In genomic region chr2:180520816-180521595, GRCh38 we compare ENCODE assay signal across 19 cellular contexts.
DNase-seq lines count a peak whose midpoint lies in the region; ATAC-seq, FAIRE-seq and TF ChIP-seq lines count a peak whose summit lies in the region.
"Had no signal": no experiment of that assay in that cellular context is flagged by ENCODE, and none has a peak within 500 bp of the region (broad histone marks: within the 10 kb centered on the region; RNA-seq: fewer than 3 reads in every experiment).

No MANE protein-coding gene starts in this region.

- peaks cover 2% of the 10 kb centered on the region for H3K9me3 Mint-ChIP-seq in Calu3 (ENCODE audit: low read depth, unreplicated experiment)
- peaks cover under 1% of the 10 kb centered on the region for H3K9me3 Mint-ChIP-seq in nephron progenitor cell
- H3K9me3 Mint-ChIP-seq: activated T-cell treated with anti-CD3 and anti-CD28 coated beads, Interleukin-2, amount 50 U/mL, for 4 hours; stimulated activated effector memory CD8-positive, alpha-beta T cell treated with anti-CD3 and anti-CD28 coated beads, Interleukin-12 subunit alpha, Interleukin-12 subunit beta, amount 100 ng/mL, for 72 hours had no signal

- H3K27ac Mint-ChIP-seq in Calu3 (ENCODE audit: unreplicated experiment) (peak overlapping the region; percentile 27), nephron progenitor cell (no peak overlapping the region)
- H3K27ac Mint-ChIP-seq: naive thymus-derived CD4-positive, alpha-beta T cell; stimulated activated effector memory CD8-positive, alpha-beta T cell treated with anti-CD3 and anti-CD28 coated beads, Interleukin-12 subunit alpha, Interleukin-12 subunit beta, amount 100 ng/mL, for 72 hours had no signal

- H3K79me1 ChIP-seq in IMR-90 (ENCODE audit: low read depth in 1 of 2, low read length in 2 of 2) = no peaks in the 10 kb centered on the region

- BruUV-seq in Calu3 (replicated peaks; lab: Mats Ljungman, UMichigan) = no TSS peak
- no TSS peak for BruUV-seq in IMR-90 (replicated peaks; lab: Mats Ljungman, UMichigan)

- H3K23ac ChIP-seq in IMR-90 (ENCODE audit: low read depth, low read length) = no peak overlapping the region

- H3K27me3 ChIP-seq in IMR-90 (ENCODE audit: control insufficient read depth, insufficient read depth, low read length) = no peaks in the 10 kb centered on the region
- H3K27me3 ChIP-seq in adipocyte (replicated peaks; ENCODE audit: control insufficient read depth, insufficient read depth, low read length) = no peaks in the 10 kb centered on the region
- H3K27me3 ChIP-seq in stomach = no peaks in the 10 kb centered on the region
- H3K27me3 ChIP-seq: adrenal gland, uterus had no signal

- peak overlapping the region; percentile 79; the same call in 1 of the 2 replicates for H2BK120ac ChIP-seq in IMR-90 (ENCODE audit: low read depth, low read length)

- peak overlapping the region; percentile 67; the same call in 1 of the 2 replicates for H2BK20ac ChIP-seq in IMR-90 (ENCODE audit: low read depth, low read length)

- no peaks in the 10 kb centered on the region for H3K9me3 ChIP-seq in IMR-90 (ENCODE audit: control insufficient read depth, insufficient read depth, low read length)
- no peaks in the 10 kb centered on the region for H3K9me3 ChIP-seq in adipocyte (ENCODE audit: control insufficient read depth, low read length)
- no peaks in the 10 kb centered on the region for H3K9me3 ChIP-seq in stomach
- H3K9me3 ChIP-seq: adrenal gland, uterus had no signal

- FAIRE-seq in islet of Langerhans (lab: Jason Lieb, UNC) = peak; percentile 95

- no peak for TF ChIP-seq EP300 in stomach (IDR thresholded peaks at IDR 0.05)

- peak overlapping the region in 1 of 2 experiments; percentile 26; a peak in 1 of 4 replicates for H4K8ac ChIP-seq in IMR-90 (ENCODE audit: low read depth in 2 of 2, low read length in 2 of 2)

- no peak overlapping the region for H3K18ac ChIP-seq in IMR-90 (ENCODE audit: low read depth, low read length)

- H3K36me3 Mint-ChIP-seq in Calu3 (ENCODE audit: insufficient read depth, unreplicated experiment) (no peaks in the 10 kb centered on the region), nephron progenitor cell (ENCODE audit: low read depth) (no peaks in the 10 kb centered on the region)
- H3K36me3 Mint-ChIP-seq: naive thymus-derived CD4-positive, alpha-beta T cell; stimulated activated effector memory CD8-positive, alpha-beta T cell treated with anti-CD3 and anti-CD28 coated beads, Interleukin-12 subunit alpha, Interleukin-12 subunit beta, amount 100 ng/mL, for 72 hours had no signal

- 0 out of 3 replicates have a peak overlapping the region, but pooled peaks have one; percentile 91 for H2BK15ac ChIP-seq in IMR-90 (ENCODE audit: low read depth, low read length)

- no peak overlapping the region for H4K91ac ChIP-seq in IMR-90 (ENCODE audit: insufficient read depth, low read depth, low read length)

- in situ Hi-C loops in IMR-90 (cut with MboI; ENCODE audit: low sequenced_read_pairs) = no loop called here

- peak overlapping the region; percentile 10; the same call in 1 of the 2 replicates for H3K4me2 ChIP-seq in IMR-90 (ENCODE audit: low read depth, low read length)

- H4K20me1 ChIP-seq in IMR-90 (ENCODE audit: insufficient read depth, low read length) = no peaks in the 10 kb centered on the region

- no peak overlapping the region for H2AK9ac ChIP-seq in IMR-90 (replicated peaks; ENCODE audit: low read depth, low read length, poor library complexity)

- peak; percentile 15 for DNase-seq in Calu3
- DNase-seq in IMR-90 = peak; percentile 65
- peak; percentile 23 for DNase-seq in adipocyte (ENCODE audit: low read depth)
- DNase-seq in stomach = no peak
- no peak for DNase-seq in nephron progenitor cell
- no peak for DNase-seq in foreskin melanocyte
- DNase-seq: activated CD4-positive, alpha-beta T cell treated with anti-CD3 and anti-CD28 coated beads for 1 hour; activated T-cell treated with anti-CD3 and anti-CD28 coated beads, Interleukin-2, amount 50 U/mL, for 4 hours; adrenal gland; glutamatergic neuron; left colon; naive thymus-derived CD4-positive, alpha-beta T cell; NCI-H187; retina; stimulated activated CD4-positive, alpha-beta T cell treated with anti-CD3 and anti-CD28 coated beads, Interleukin-4, amount 100 ng/mL, for 1 hour; uterus had no signal

- POLR2A ChIA-PET in IMR-90 (lab: Charles Lee; ENCODE audit: unreplicated experiment) = no interaction called here

- H3K27me3 Mint-ChIP-seq in Calu3 (ENCODE audit: unreplicated experiment) (no peaks in the 10 kb centered on the region), nephron progenitor cell (ENCODE audit: low read depth, poor library complexity) (no peaks in the 10 kb centered on the region)

- H3K36me3 ChIP-seq in IMR-90 (ENCODE audit: control insufficient read depth, insufficient read depth, low read length) (no peaks in the 10 kb centered on the region), adipocyte (ENCODE audit: control insufficient read depth, insufficient read depth, low read length, severe bottlenecking) (no peaks in the 10 kb centered on the region), stomach (no peaks in the 10 kb centered on the region)
- H3K36me3 ChIP-seq: adrenal gland, uterus had no signal

- 0 out of 2 replicates have a peak, but pooled peaks cover 3% of the 10 kb centered on the region for H3K9me1 ChIP-seq in IMR-90 (ENCODE audit: insufficient read depth, low read length)

- H3K4me3 ChIP-seq in IMR-90 (ENCODE audit: insufficient read depth, low read depth, low read length) (no peak overlapping the region), adipocyte (ENCODE audit: low read length) (no peak overlapping the region), stomach (no peak overlapping the region)
- H3K4me3 ChIP-seq: adrenal gland, uterus had no signal

- 0% methylated on average over 1 of the region's 5 CpGs; no CpG with 5 or more reads in 1 of the 2 experiments for WGBS in IMR-90 (ENCODE audit: extremely low coverage in 2 of 2, insufficient read length in 1 of 2), 2 experiments
- WGBS in stomach, 5 donors = 26 to 42% (median 35%) methylated on average over 5 of the region's 5 CpGs

- H2AFZ ChIP-seq in IMR-90 (replicated peaks; ENCODE audit: low read length, poor library complexity) = no peak overlapping the region

- no peak for TF ChIP-seq POLR2A in IMR-90 (IDR thresholded peaks at IDR 0.05; ENCODE audit: low read depth, low read length)
- no peak for TF ChIP-seq POLR2A in stomach (IDR thresholded peaks at IDR 0.05)

- H3K4me3 Mint-ChIP-seq in Calu3 (ENCODE audit: low read depth, unreplicated experiment) (no peak overlapping the region), nephron progenitor cell (no peak overlapping the region)
- H3K4me3 Mint-ChIP-seq: activated T-cell treated with anti-CD3 and anti-CD28 coated beads, Interleukin-2, amount 50 U/mL, for 4 hours; naive thymus-derived CD4-positive, alpha-beta T cell; stimulated activated effector memory CD8-positive, alpha-beta T cell treated with anti-CD3 and anti-CD28 coated beads, Interleukin-12 subunit alpha, Interleukin-12 subunit beta, amount 100 ng/mL, for 72 hours had no signal

- H3K4me1 ChIP-seq in IMR-90 (ENCODE audit: control insufficient read depth, insufficient read depth, low read length) (peaks cover 8% of the 10 kb centered on the region), adipocyte (ENCODE audit: control insufficient read depth, insufficient read depth, low read length) (peaks cover 41% of the 10 kb centered on the region), stomach (peaks cover 7 to 16% (median 11%) of the 10 kb centered on the region in 4 donors)
- H3K4me1 ChIP-seq: adrenal gland, uterus had no signal

- CTCF ChIA-PET in Calu3 (lab: Charles Lee) (interaction anchor here (0.5 to 3.0 kb wide), 10 partner anchors 57 to 537 kb away, joined by 3 to 25 read pairs (median 4); partner anchors contain the start of gene UBE2E3), IMR-90 (lab: Yijun Ruan, JAX) (interaction anchor here (1.4 to 1.6 kb wide), 2 partner anchors 203 to 937 kb away, joined by 4 to 5 read pairs; no protein-coding TSS in a partner anchor)

- peak overlapping the region; percentile 38; the same call in 1 of the 2 replicates for H3K14ac ChIP-seq in IMR-90 (replicated peaks; ENCODE audit: low read depth, low read length)

- no peak for TF ChIP-seq RAD21 in IMR-90 (IDR thresholded peaks at IDR 0.05; ENCODE audit: low read length)

- ATAC-seq in IMR-90 (ENCODE audit: low read depth) (no peak), GM18502 (IDR thresholded peaks at IDR 0.05; ENCODE audit: poor library complexity, unreplicated experiment) (no peak)
- ATAC-seq: activated T-cell treated with anti-CD3 and anti-CD28 coated beads, Interleukin-2, amount 50 U/mL, for 4 hours; naive thymus-derived CD4-positive, alpha-beta T cell had no signal

- dilution Hi-C loops in IMR-90 (cut with HindIII; ENCODE audit: low sequenced_read_pairs, unreplicated experiment) = no loop called here

- H3K4ac ChIP-seq in IMR-90 (ENCODE audit: low read depth, low read length) = peak overlapping the region; percentile 61; the same call in 1 of the 2 replicates

- no peak overlapping the region for H3K9ac ChIP-seq in IMR-90 (ENCODE audit: low read depth, low read length)
- H3K9ac ChIP-seq in adipocyte (ENCODE audit: low read length) = no peak overlapping the region

- no peak overlapping the region for H4K5ac ChIP-seq in IMR-90 (ENCODE audit: low read depth, low read length)

- H2AK5ac ChIP-seq in IMR-90 (ENCODE audit: low read depth, low read length) = no peak overlapping the region

- H3K4me1 Mint-ChIP-seq in Calu3 (ENCODE audit: low read depth, unreplicated experiment) (peaks cover 87% of the 10 kb centered on the region), nephron progenitor cell (no peaks in the 10 kb centered on the region)
- H3K4me1 Mint-ChIP-seq: naive thymus-derived CD4-positive, alpha-beta T cell had no signal

- no peak for TF ChIP-seq CTCF in Calu3 (IDR thresholded peaks at IDR 0.05; ENCODE audit: unreplicated experiment)
- TF ChIP-seq CTCF in IMR-90 (conservative IDR thresholded peaks at IDR 0.05; ENCODE audit: low read depth, low read length) = no peak
- no peak for TF ChIP-seq CTCF in stomach (IDR thresholded peaks at IDR 0.05)
- no peak for TF ChIP-seq CTCF in nephron progenitor cell (IDR thresholded peaks at IDR 0.05)

- H3K56ac ChIP-seq in IMR-90 (ENCODE audit: extremely low read depth, insufficient read depth, low read length) = no peak overlapping the region

- H2BK5ac ChIP-seq in IMR-90 (ENCODE audit: low read depth, low read length, poor library complexity, severe bottlenecking) = no peak overlapping the region

- H3K27ac ChIP-seq in IMR-90 (ENCODE audit: insufficient read depth, low read length) = no peak overlapping the region
- no peak overlapping the region for H3K27ac ChIP-seq in stomach
- H3K27ac ChIP-seq: adrenal gland, uterus had no signal

- intact Hi-C loops in Calu3 (cut with micrococcal nuclease; ENCODE audit: unreplicated experiment) = loop anchor here (1.0 to 5.0 kb wide), 7 partner anchors 54 to 537 kb away; no protein-coding TSS in a partner anchor
- intact Hi-C loops in IMR-90 (cut with micrococcal nuclease) = loop anchor here (2.0 to 5.0 kb wide), 2 partner anchors 460 to 531 kb away; partner anchors contain the start of gene UBE2E3
- intact Hi-C loops in stomach (cut with DNase I; ENCODE audit: low total_unique reads) = no loop called here

TF ChIP-seq in IMR-90, 13 proteins besides CTCF, POLR2A, EP300 and RAD21 (continues in another document):
- peak; percentile 50 for TF ChIP-seq BHLHE40 (IDR thresholded peaks at IDR 0.05; ENCODE audit: low read depth, low read length)
- no peak for TF ChIP-seq NFE2L2 (IDR thresholded peaks at IDR 0.05; ENCODE audit: low read depth, low read length)
- no peak for TF ChIP-seq MAZ (IDR thresholded peaks at IDR 0.05; ENCODE audit: borderline replicate concordance, low read depth, low read length)

Comparison
In these comparisons a context has a peak if more than half of its experiments do, and no peak if none do; other contexts are left out.
1. DNase-seq: peak in Calu3 (single experiment), IMR-90 (single experiment) and adipocyte (single experiment); none in stomach (single experiment), nephron progenitor cell (single experiment) and foreskin melanocyte (single experiment).